29 cellular contexts compared by ENCODE assay signal in the genomic region with DNA sequence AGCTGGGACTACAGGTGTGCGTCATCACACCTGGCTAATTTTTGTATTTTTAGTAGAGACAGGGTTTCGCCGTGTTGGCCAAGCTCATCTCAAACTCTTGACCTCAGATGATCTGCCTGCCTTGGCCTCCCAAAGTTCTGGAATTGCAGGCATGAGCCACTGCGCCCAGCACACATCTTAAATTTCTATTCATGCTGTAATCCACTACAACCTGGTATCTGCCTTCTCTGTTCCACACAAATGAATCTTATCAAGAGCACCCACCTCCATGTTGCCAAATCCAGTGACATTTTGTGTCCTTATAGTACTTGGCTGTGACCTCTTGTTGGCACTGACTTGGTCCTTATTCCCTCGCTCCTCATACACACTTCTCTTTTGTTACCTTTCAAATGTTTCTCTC.
"Had no signal": no experiment of that assay in that cellular context is flagged by ENCODE, and none has a peak within 500 bp of the region (broad histone marks: within the 10 kb centered on the region; RNA-seq: fewer than 3 reads in every experiment).

No MANE protein-coding gene starts in this region.

- H3K27me3 ChIP-seq: dorsolateral prefrontal cortex, foreskin keratinocyte, gastroesophageal sphincter, heart right ventricle, right atrium auricular region, testis, tibial artery, upper lobe of right lung, uterus had no signal

- H3K36me3 ChIP-seq: gastroesophageal sphincter, heart right ventricle, left lung, prostate gland, right atrium auricular region, tibial artery, upper lobe of right lung, uterus had no signal

- ATAC-seq: esophagus mucosa; foreskin keratinocyte; gastroesophageal sphincter; heart right ventricle; left cardiac atrium; left lung; naive thymus-derived CD4-positive, alpha-beta T cell; sciatic nerve; stimulated activated memory B cell treated with anti-CD40 and anti-IgM and Interleukin-4, amounts not matched to agents 10 μg/mL and 1 μg/mL and 100 μg/mL, for 72 hours; stimulated activated naive CD8-positive, alpha-beta T cell treated with anti-CD3 and anti-CD28 coated beads, Interleukin-15, Interleukin-2, amounts not matched to agents 100 U/mL and 50 U/mL, for 24 hours; upper lobe of right lung had no signal

- H3K9me3 ChIP-seq: gastroesophageal sphincter, heart right ventricle, left lung, prostate gland, right atrium auricular region, testis, tibial artery, upper lobe of right lung, uterus had no signal

- DNase-seq: dorsolateral prefrontal cortex; effector CD4-positive, alpha-beta T cell; foreskin keratinocyte; heart right ventricle; hippocampal formation; left cardiac atrium; left lung; mesenchymal stem cell; midbrain; naive thymus-derived CD4-positive, alpha-beta T cell; nucleus accumbens; stimulated activated CD4-positive, alpha-beta T cell treated with anti-CD3 and anti-CD28 coated beads, Interleukin-12 subunit alpha, Interleukin-12 subunit beta, amount 100 ng/mL, for 4 hours; stimulated activated CD4-positive, alpha-beta T cell treated with anti-CD3 and anti-CD28 coated beads, Interleukin-4, amount 100 ng/mL, for 4 hours; stimulated activated naive CD8-positive, alpha-beta T cell treated with anti-CD3 and anti-CD28 coated beads, Interleukin-15, Interleukin-2, amounts not matched to agents 100 U/mL and 50 U/mL, for 24 hours; substantia nigra; testis; tibial artery; upper lobe of right lung; uterus had no signal

- H3K27ac ChIP-seq: dorsolateral prefrontal cortex, epithelial cell of prostate, foreskin keratinocyte, gastroesophageal sphincter, heart right ventricle, left lung, prostate gland, right atrium auricular region, testis, tibial artery, upper lobe of right lung, uterus had no signal

- FAIRE-seq: colon, islet of Langerhans had no signal

- H3K4me2 ChIP-seq: smooth muscle cell had no signal

- H3K4me3 ChIP-seq: dorsolateral prefrontal cortex, gastroesophageal sphincter, heart right ventricle, left lung, prostate gland, right atrium auricular region, smooth muscle cell, testis, tibial artery, upper lobe of right lung, uterus had no signal

- H3K4me1 ChIP-seq: prostate gland, testis, tibial artery, upper lobe of right lung, uterus had no signal
